ENCODE assay signal across 8 cellular contexts in the genomic region with DNA sequence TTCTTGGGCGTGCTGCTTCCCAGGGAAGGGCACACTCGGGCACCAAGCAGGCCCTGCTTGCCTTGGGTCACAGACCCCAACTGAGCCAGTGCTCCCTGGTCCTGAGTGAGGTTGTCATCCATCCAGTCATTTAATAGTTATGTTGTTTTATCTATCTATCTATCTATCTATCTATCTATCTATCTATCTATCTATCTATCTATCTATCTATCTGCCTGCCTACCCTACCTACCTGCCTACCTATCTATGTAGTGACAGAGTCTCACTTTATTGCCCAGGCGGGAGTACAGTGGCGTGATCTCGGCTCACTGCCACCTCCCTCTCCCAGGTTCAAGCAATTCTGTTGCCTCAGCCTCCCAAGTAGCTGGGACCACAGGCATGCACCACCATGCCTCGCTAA.
DNase-seq lines count a peak whose midpoint lies in the region; ATAC-seq, FAIRE-seq and TF ChIP-seq lines count a peak whose summit lies in the region.
"Not testable (repeated sequence)": the region's sequence is repeated elsewhere in the genome, so short reads cannot be mapped to it uniquely, and the experiment has no call there.

No MANE protein-coding gene starts in this region.

- H3K27ac Mint-ChIP-seq in GM23338: not testable (repeated sequence)

- H3F3A ChIP-seq in GM23338 (replicated peaks; ENCODE audit: low read depth); PC-3 (ENCODE audit: low read length, unreplicated experiment): not testable (repeated sequence)

- H3K4me1 ChIP-seq in A549: peaks cover 20% of the 10 kb centered on the region
- H3K4me1 ChIP-seq in GM23338 (ENCODE audit: insufficient read depth); H1 (replicated peaks in 1 of 4; ENCODE audit: control insufficient read depth in 3 of 4, insufficient read depth in 4 of 4, low read length in 3 of 4); prostate gland (replicated peaks): not testable (repeated sequence)
- peaks cover 13% of the 10 kb centered on the region for H3K4me1 ChIP-seq in PC-3 (ENCODE audit: insufficient read depth, low read length)
- peaks cover 10% of the 10 kb centered on the region for H3K4me1 ChIP-seq in foreskin keratinocyte
- peaks cover 30 to 35% of the 10 kb centered on the region in 2 donors for H3K4me1 ChIP-seq in thyroid gland

- not testable (repeated sequence) for H3K4me1 Mint-ChIP-seq in GM23338

- intact Hi-C loops in PC-3 (cut with micrococcal nuclease); prostate gland (cut with DNase I); thyroid gland (cut with DNase I): not testable (repeated sequence)

- H2BK5ac ChIP-seq in H1 (ENCODE audit: low read depth, low read length): 0 out of 2 replicates have a peak overlapping the region, but pooled peaks have one; percentile 27

- peak overlapping the region; percentile 35 for H3K4me2 ChIP-seq in A549
- not testable (repeated sequence) for H3K4me2 ChIP-seq in GM23338; PC-3 (ENCODE audit: low read length); H1 (ENCODE audit: insufficient read depth in 1 of 2, low read depth in 2 of 2, low read length in 2 of 2)

- H3K14ac ChIP-seq in H1 (ENCODE audit: insufficient read length): not testable (repeated sequence)

- TF ChIP-seq EP300 in A549 (IDR thresholded peaks at IDR 0.05): peak in 1 of 2 experiments; percentile 12; a peak in 1 of 5 replicates
- not testable (repeated sequence) for TF ChIP-seq EP300 in H1 (IDR thresholded peaks at IDR 0.05; ENCODE audit: borderline replicate concordance in 1 of 2, low read depth in 2 of 2, low read length in 2 of 2)

- H3K23ac ChIP-seq in H1 (ENCODE audit: insufficient read length): not testable (repeated sequence)

- not testable (repeated sequence) for TF ChIP-seq CTCF in A549 (IDR thresholded peaks at IDR 0.05); GM23338 (conservative IDR thresholded peaks at IDR 0.05; ENCODE audit: low read depth in 2 of 2); PC-3 (conservative IDR thresholded peaks at IDR 0.05; ENCODE audit: low read depth, low read length); VCaP (conservative IDR thresholded peaks at IDR 0.05); H1 (IDR thresholded peaks at IDR 0.05; ENCODE audit: control extremely low read depth in 1 of 3, insufficient read depth in 1 of 3, low read depth in 1 of 3, low read length in 3 of 3); foreskin keratinocyte (conservative IDR thresholded peaks at IDR 0.05); prostate gland (IDR thresholded peaks at IDR 0.05); thyroid gland (IDR thresholded peaks at IDR 0.05)

- not testable (repeated sequence) for H3K27me3 Mint-ChIP-seq in GM23338 (ENCODE audit: insufficient read depth, low read depth, poor library complexity)

- not testable (repeated sequence) for H3K36me3 ChIP-seq in GM23338 (ENCODE audit: insufficient read depth); PC-3 (ENCODE audit: low read depth, low read length); H1 (ENCODE audit: control insufficient read depth in 2 of 4, insufficient read depth in 4 of 4, low read length in 3 of 4); prostate gland; thyroid gland

- H2BK15ac ChIP-seq in H1 (ENCODE audit: low read length): not testable (repeated sequence)

- not testable (repeated sequence) for H2BK12ac ChIP-seq in H1 (ENCODE audit: low read depth, low read length)

- H3K9me3 Mint-ChIP-seq in GM23338: not testable (repeated sequence)

- not testable (repeated sequence) for H3K4me3 Mint-ChIP-seq in GM23338

- H3K4me3 ChIP-seq in A549; GM23338; PC-3 (ENCODE audit: low read length); H1 (ENCODE audit: extremely low read depth in 1 of 4, insufficient read depth in 2 of 4, low read depth in 3 of 4, low read length in 4 of 4); prostate gland; thyroid gland (replicated peaks in 1 of 3): not testable (repeated sequence)

- not testable (repeated sequence) for H3K36me3 Mint-ChIP-seq in GM23338 (ENCODE audit: low read depth)

- not testable (repeated sequence) for TF ChIP-seq RAD21 in A549 (conservative IDR thresholded peaks at IDR 0.05 in 1 of 2, IDR thresholded peaks at IDR 0.05 in 1 of 2); H1 (IDR thresholded peaks at IDR 0.05 in 1 of 2, conservative IDR thresholded peaks at IDR 0.05 in 1 of 2; ENCODE audit: low read depth in 2 of 2, low read length in 2 of 2)

- not testable (repeated sequence) for H3K79me1 ChIP-seq in H1 (ENCODE audit: low read depth, low read length)

- H2BK120ac ChIP-seq in H1 (replicated peaks; ENCODE audit: low read depth, low read length): not testable (repeated sequence)

- TF ChIP-seq POLR2A in A549 (IDR thresholded peaks at IDR 0.05; ENCODE audit: low read length); H1 (IDR thresholded peaks at IDR 0.05; ENCODE audit: control extremely low read depth in 1 of 2, low read depth in 2 of 2, low read length in 2 of 2); prostate gland (IDR thresholded peaks at IDR 0.05); thyroid gland (IDR thresholded peaks at IDR 0.05): not testable (repeated sequence)

- FAIRE-seq in A549 (lab: Jason Lieb, UNC): peak; percentile 7
- FAIRE-seq in H1 (lab: Jason Lieb, UNC): not testable (repeated sequence)

- H3K79me2 ChIP-seq in GM23338 (replicated peaks; ENCODE audit: insufficient read depth); H1 (ENCODE audit: control insufficient read depth in 1 of 2, insufficient read depth in 2 of 2, low read length in 2 of 2): not testable (repeated sequence)
- H3K79me2 ChIP-seq in PC-3 (ENCODE audit: low read length): peaks cover 12% of the 10 kb centered on the region; the same call in 1 of the 2 replicates

- POLR2A ChIA-PET in A549 (lab: Yijun Ruan, JAX); PC-3 (lab: Charles Lee; ENCODE audit: unreplicated experiment); H1 (lab: Charles Lee; ENCODE audit: partially characterized antibody): not testable (repeated sequence)

- H3K18ac ChIP-seq in H1 (ENCODE audit: extremely low read depth, low read length): not testable (repeated sequence)

- H3K4ac ChIP-seq in H1 (replicated peaks; ENCODE audit: insufficient read length, low read depth, low read length): not testable (repeated sequence)

- not testable (repeated sequence) for H3K23me2 ChIP-seq in H1 (ENCODE audit: low read depth, low read length)

- H2AFZ ChIP-seq in GM23338; PC-3 (ENCODE audit: low read length); H1 (ENCODE audit: low read length): not testable (repeated sequence)

- H3K9ac ChIP-seq in PC-3 (ENCODE audit: low read length): peak overlapping the region; percentile 70
- H3K9ac ChIP-seq in H1 (replicated peaks in 1 of 4; ENCODE audit: extremely low read depth in 1 of 4, low read depth in 3 of 4, low read length in 3 of 4): not testable (repeated sequence)

- H2AK5ac ChIP-seq in H1 (ENCODE audit: low read depth, low read length): not testable (repeated sequence)

- H4K5ac ChIP-seq in H1 (ENCODE audit: insufficient read length, low read depth, low read length): not testable (repeated sequence)

- ATAC-seq in A549, GM23338, PC-3, foreskin keratinocyte: not testable (repeated sequence)

- WGBS in A549 (ENCODE audit: missing lambda C conversion rate): 93% methylated on average over 6 of the region's 6 CpGs
- 92% methylated on average over 6 of the region's 6 CpGs; no CpG with 5 or more reads in 1 of the 2 experiments for WGBS in H1 (ENCODE audit: extremely low coverage in 1 of 2, insufficient coverage in 1 of 2, insufficient read length in 1 of 2, insufficient replicate concordance in 2 of 2, low coverage in 1 of 2, low lambda C conversion rate in 2 of 2, missing lambda C conversion rate in 1 of 2), 2 experiments
- 94% methylated on average over 6 of the region's 6 CpGs for WGBS in prostate gland
- WGBS in thyroid gland, 2 donors: 93 to 97% methylated on average over 6 of the region's 6 CpGs

- not testable (repeated sequence) for H4K91ac ChIP-seq in H1 (replicated peaks; ENCODE audit: insufficient read length, low read length)

- H3K27ac ChIP-seq in A549 (peak overlapping the region; percentile 81 to 84), GM23338 (ENCODE audit: low read depth) (0 out of 2 replicates have a peak overlapping the region, but pooled peaks have one; percentile 19), PC-3 (ENCODE audit: low read length) (peak overlapping the region; percentile 83), VCaP (peak overlapping the region; percentile 73), foreskin keratinocyte (peak overlapping the region; percentile 52), prostate gland (peak overlapping the region; percentile 23 to 47), thyroid gland (peak overlapping the region; percentile 56 to 87 (median 56))
- H3K27ac ChIP-seq in H1 (ENCODE audit: low read depth, low read length): not testable (repeated sequence)

- peak overlapping the region; percentile 73; the same call in 1 of the 2 replicates for H4K8ac ChIP-seq in H1 (ENCODE audit: extremely low read depth, insufficient read depth, low read length)

- not testable (repeated sequence) for H3K27me3 ChIP-seq in GM23338 (ENCODE audit: insufficient read depth); PC-3 (ENCODE audit: low read length); H1 (replicated peaks in 1 of 4; ENCODE audit: control insufficient read depth in 3 of 4, extremely low read depth in 1 of 4, insufficient read depth in 3 of 4, low read length in 3 of 4); foreskin keratinocyte; prostate gland (replicated peaks; ENCODE audit: insufficient read depth); thyroid gland

- not testable (repeated sequence) for H4K20me1 ChIP-seq in GM23338 (replicated peaks; ENCODE audit: insufficient read depth); PC-3 (ENCODE audit: low read length); H1 (replicated peaks in 1 of 2; ENCODE audit: control insufficient read depth in 1 of 2, insufficient read depth in 2 of 2, low read length in 2 of 2)

- H2BK20ac ChIP-seq in H1 (ENCODE audit: low read length): not testable (repeated sequence)

- BruUV-seq in PC-3 (replicated peaks; lab: Mats Ljungman, UMichigan): not testable (repeated sequence)

- H3K9me2 ChIP-seq in GM23338 (ENCODE audit: insufficient read depth); PC-3 (replicated peaks; ENCODE audit: low read length): not testable (repeated sequence)

- CTCF ChIA-PET in A549 (lab: Yijun Ruan, JAX) (interaction anchor here (25.6 kb wide), 1 partner anchor 171 kb away, joined by 408 read pairs; a partner anchor contains a TSS), H1 (lab: Charles Lee; ENCODE audit: partially characterized antibody) (interaction anchor here (2.7 to 8.2 kb wide), 2 partner anchors 11 to 168 kb away, joined by 7 to 57 read pairs; no protein-coding TSS in a partner anchor)
- CTCF ChIA-PET in PC-3 (lab: Charles Lee): not testable (repeated sequence)

- not testable (repeated sequence) for H3K56ac ChIP-seq in H1 (replicated peaks; ENCODE audit: insufficient read length, low read depth, low read length)

- H3K9me3 ChIP-seq in A549; PC-3 (ENCODE audit: low read length); H1 (ENCODE audit: insufficient read depth in 2 of 2, low read depth in 1 of 2, low read length in 1 of 2); prostate gland; thyroid gland: not testable (repeated sequence)

- DNase-seq in A549 (ENCODE audit: low read depth in 1 of 2, low spot score in 1 of 2); GM23338 (ENCODE audit: low spot score); PC-3; H1 (ENCODE audit: low read depth in 1 of 2, low spot score in 2 of 2); foreskin keratinocyte; prostate gland (ENCODE audit: low spot score); thyroid gland: not testable (repeated sequence)
